ENCODE assay signal across 14 cellular contexts in the genomic region with DNA sequence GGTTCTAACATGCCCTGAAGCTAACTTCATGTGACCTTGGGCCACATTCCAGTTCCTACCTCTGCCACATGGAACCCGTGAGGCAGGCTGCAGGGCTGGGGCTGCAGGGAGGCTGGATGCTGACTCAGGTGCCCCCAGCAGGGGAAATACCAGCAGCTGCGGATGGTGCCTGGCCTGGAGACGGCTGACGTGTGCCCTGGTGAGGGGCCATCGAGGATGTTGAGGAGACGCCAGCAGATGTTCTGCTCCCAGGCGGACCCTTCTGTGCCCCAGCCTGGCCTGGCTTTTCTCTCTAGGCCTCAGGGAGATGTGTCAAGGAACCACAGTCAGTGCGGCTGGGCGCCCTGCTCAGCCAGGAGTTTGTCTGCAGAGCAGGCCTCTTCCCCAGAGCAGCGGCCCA. TPM values are rescaled to one million over a fixed set of nuclear protein-coding genes. Genes with fewer than 3 reads are reported as not detected.
A peak's percentile ranks its signal among the peaks of the same experiment; 100 is the strongest.
DNase-seq lines count a peak whose midpoint lies in the region; ATAC-seq and TF ChIP-seq lines count a peak whose summit lies in the region.
"Had no signal": no experiment of that assay in that cellular context is flagged by ENCODE, and none has a peak within 500 bp of the region (broad histone marks: within the 10 kb centered on the region; RNA-seq: fewer than 3 reads in every experiment).

No MANE protein-coding gene starts in this region.

- CTCF ChIA-PET in CD4-positive, alpha-beta T cell (lab: Charles Lee) = no interaction called here

- no peak for TF ChIP-seq POLR2A in sigmoid colon (IDR thresholded peaks at IDR 0.05)

- no peaks in the 10 kb centered on the region for H3K27me3 ChIP-seq in CD4-positive, alpha-beta T cell (ENCODE audit: control insufficient read depth, insufficient read depth, low read length)
- H3K27me3 ChIP-seq in ascending aorta (no peaks in the 10 kb centered on the region), right atrium auricular region (no peaks in the 10 kb centered on the region), sigmoid colon (no peaks in the 10 kb centered on the region)
- H3K27me3 ChIP-seq: SJSA1 had no signal

- H3K4me1 Mint-ChIP-seq in CD4-positive, alpha-beta T cell (ENCODE audit: low read depth) = peaks cover 78% of the 10 kb centered on the region

- no peak overlapping the region for H3K4me3 Mint-ChIP-seq in CD4-positive, alpha-beta T cell
- H3K4me3 Mint-ChIP-seq: brain; naive thymus-derived CD8-positive, alpha-beta T cell; stimulated activated memory B cell treated with anti-CD40 and anti-IgM and Interleukin-4, amounts not matched to agents 10 μg/mL and 1 μg/mL and 100 μg/mL, for 72 hours had no signal

- DNase-seq in CD4-positive, alpha-beta T cell = no peak
- DNase-seq in ascending aorta (ENCODE audit: low spot score in 2 of 2) (no peak), right atrium auricular region (ENCODE audit: low spot score) (no peak), sigmoid colon (peak; percentile 88), Ammon's horn (ENCODE audit: low spot score) (no peak), hippocampal formation (lab: John Stamatoyannopoulos, UW) (no peak), GM03348 (ENCODE audit: low spot score) (no peak)
- no peak for DNase-seq in activated CD4-positive, alpha-beta T cell treated with anti-CD3 and anti-CD28 coated beads for 1 hour
- DNase-seq: activated gamma-delta T cell treated with Interleukin-2 at 50 U/mL for 16 hours; naive thymus-derived CD8-positive, alpha-beta T cell; retina had no signal

- peak in 3 of 4 donors; percentile 56 to 88 (median 68) for TF ChIP-seq EP300 in sigmoid colon (IDR thresholded peaks at IDR 0.05)

- H3K36me3 Mint-ChIP-seq in CD4-positive, alpha-beta T cell (ENCODE audit: low read depth) = peaks cover 46% of the 10 kb centered on the region
- H3K36me3 Mint-ChIP-seq: stimulated activated memory B cell treated with anti-CD40 and anti-IgM and Interleukin-4, amounts not matched to agents 10 μg/mL and 1 μg/mL and 100 μg/mL, for 72 hours had no signal

- no peak for ATAC-seq in CD4-positive, alpha-beta T cell (ENCODE audit: poor library complexity)
- ATAC-seq: naive thymus-derived CD8-positive, alpha-beta T cell; stimulated activated memory B cell treated with anti-CD40 and anti-IgM and Interleukin-4, amounts not matched to agents 10 μg/mL and 1 μg/mL and 100 μg/mL, for 72 hours had no signal

- intact Hi-C loops in CD4-positive, alpha-beta T cell (cut with DNase I, micrococcal nuclease) = loop anchor here in 1 of 2 experiments (10.0 kb wide), 1 partner anchor 155 kb away; no protein-coding TSS in a partner anchor
- intact Hi-C loops in ascending aorta (cut with DNase I) (loop anchor here (10.0 kb wide), 2 partner anchors 455 to 905 kb away; partner anchors contain the start of genes CACUL1 and GRK5), sigmoid colon (cut with DNase I) (no loop called here)

- H3K27ac ChIP-seq in CD4-positive, alpha-beta T cell (ENCODE audit: low read depth, low read length) = no peak overlapping the region
- H3K27ac ChIP-seq in ascending aorta = peak overlapping the region; percentile 80 to 99
- peak overlapping the region; percentile 99 for H3K27ac ChIP-seq in right atrium auricular region
- H3K27ac ChIP-seq in sigmoid colon = peak overlapping the region; percentile 98 to 100 (median 99)
- H3K27ac ChIP-seq: SJSA1 had no signal

- H3K36me3 ChIP-seq in ascending aorta (peaks cover 0 to 13% of the 10 kb centered on the region in 2 donors), right atrium auricular region (peaks cover 5% of the 10 kb centered on the region), sigmoid colon (no peaks in the 10 kb centered on the region)

- H3K27ac Mint-ChIP-seq in CD4-positive, alpha-beta T cell = peak overlapping the region; percentile 42
- H3K27ac Mint-ChIP-seq: stimulated activated memory B cell treated with anti-CD40 and anti-IgM and Interleukin-4, amounts not matched to agents 10 μg/mL and 1 μg/mL and 100 μg/mL, for 72 hours had no signal

- no peak overlapping the region for H3K4me3 ChIP-seq in ascending aorta
- no peak overlapping the region for H3K4me3 ChIP-seq in right atrium auricular region
- no peak overlapping the region for H3K4me3 ChIP-seq in sigmoid colon
- H3K4me3 ChIP-seq: SJSA1 had no signal

- TF ChIP-seq CTCF in CD4-positive, alpha-beta T cell (IDR thresholded peaks at IDR 0.05) = no peak
- TF ChIP-seq CTCF in ascending aorta (IDR thresholded peaks at IDR 0.05) (no peak), right atrium auricular region (IDR thresholded peaks at IDR 0.05) (no peak), sigmoid colon (IDR thresholded peaks at IDR 0.05) (peak in 1 of 4 experiments; percentile 10)

- no peaks in the 10 kb centered on the region for H3K9me3 ChIP-seq in CD4-positive, alpha-beta T cell (ENCODE audit: control insufficient read depth, low read length)
- H3K9me3 ChIP-seq in ascending aorta (no peaks in the 10 kb centered on the region), right atrium auricular region (no peaks in the 10 kb centered on the region), sigmoid colon (no peaks in the 10 kb centered on the region)
- H3K9me3 ChIP-seq: SJSA1 had no signal

- no peaks in the 10 kb centered on the region for H3K27me3 Mint-ChIP-seq in CD4-positive, alpha-beta T cell
- H3K27me3 Mint-ChIP-seq: brain; naive thymus-derived CD8-positive, alpha-beta T cell; stimulated activated memory B cell treated with anti-CD40 and anti-IgM and Interleukin-4, amounts not matched to agents 10 μg/mL and 1 μg/mL and 100 μg/mL, for 72 hours had no signal

- H3K4me1 ChIP-seq in ascending aorta (peaks cover 36 to 76% of the 10 kb centered on the region in 2 donors), right atrium auricular region (peaks cover 0 to 92% of the 10 kb centered on the region in 2 donors), sigmoid colon (peaks cover 0 to 99% (median 95%) of the 10 kb centered on the region in 4 donors)

- 96 to 98% methylated on average over 10 of the region's 10 CpGs for WGBS in sigmoid colon, 2 donors

- POLR2A ChIA-PET in CD4-positive, alpha-beta T cell (lab: Charles Lee) = interaction anchor here (1.4 kb wide), 1 partner anchor 9 kb away, joined by 3 read pairs; the partner anchor contains the start of gene BAG3

- H3K9me3 Mint-ChIP-seq in CD4-positive, alpha-beta T cell = no peaks in the 10 kb centered on the region
- H3K9me3 Mint-ChIP-seq: brain; naive thymus-derived CD8-positive, alpha-beta T cell; stimulated activated memory B cell treated with anti-CD40 and anti-IgM and Interleukin-4, amounts not matched to agents 10 μg/mL and 1 μg/mL and 100 μg/mL, for 72 hours had no signal

RNA-seq across cellular contexts. Expression of gene BAG3, which starts 8.8 kb away (rescaled TPM):
- 10 to 100 TPM; 65.1 to 65.8 TPM for total RNA-seq in CD4-positive, alpha-beta T cell
- total RNA-seq in ascending aorta (88.0 TPM), right atrium auricular region (100 to 1,000 TPM; 126 to 152 TPM), sigmoid colon (10 to 100 TPM; 32.9 to 62.4 (median 43.9) TPM)
- 10 to 100 TPM; 10.8 to 22.5 (median 16.9) TPM for polyA plus RNA-seq in sigmoid colon
